In genomic region chr15:78501857-78502256, GRCh38 we compare ENCODE assay signal across 2 cellular contexts.
TF ChIP-seq lines count a peak whose summit lies in the region.

No MANE protein-coding gene starts in this region.

TF ChIP-seq in HepG2, 621 proteins besides CTCF, POLR2A, EP300 and RAD21:
- 0 out of 2 replicates have a peak, but pooled peaks have one; percentile 31 for TF ChIP-seq POLR2G (IDR thresholded peaks at IDR 0.05; ENCODE audit: low read depth, low read length)
- peak; percentile 20 for TF ChIP-seq RBM22 (optimal IDR thresholded peaks at IDR 0.05; ENCODE audit: low read length)
- TF ChIP-seq ZMAT3 (CRISPR knock-in tag; conservative IDR thresholded peaks at IDR 0.05): no peak
TF ChIP-seq in HepG2: peak in this region for 2.

TF ChIP-seq in K562, 482 proteins besides CTCF, POLR2A, EP300 and RAD21:
- TF ChIP-seq CBX2 (IDR thresholded peaks at IDR 0.05; ENCODE audit: insufficient read depth, low read length, poor library complexity, severe bottlenecking): no peak
- no peak for TF ChIP-seq KDM5B (IDR thresholded peaks at IDR 0.05; ENCODE audit: insufficient replicate concordance, low read depth, low read length)
- no peak for TF ChIP-seq THRA (IDR thresholded peaks at IDR 0.05)
- TF ChIP-seq ZNF316 (IDR thresholded peaks at IDR 0.05): peak; percentile 51; the same call in 1 of the 2 replicates
- no peak for TF ChIP-seq RAD51 (IDR thresholded peaks at IDR 0.05; ENCODE audit: borderline replicate concordance, low read depth)
- TF ChIP-seq UBTF (IDR thresholded peaks at IDR 0.05; ENCODE audit: borderline replicate concordance in 1 of 2, low read depth in 2 of 2, low read length in 2 of 2): no peak
- TF ChIP-seq PURB (CRISPR knock-in tag; IDR thresholded peaks at IDR 0.05; ENCODE audit: low read depth): no peak
- TF ChIP-seq TAL1 (IDR thresholded peaks at IDR 0.05): no peak
- TF ChIP-seq MECOM (CRISPR knock-in tag; IDR thresholded peaks at IDR 0.05): no peak
- no peak for TF ChIP-seq SMAD2 (IDR thresholded peaks at IDR 0.05; ENCODE audit: low read depth, low read length)
- TF ChIP-seq NR2C1 (IDR thresholded peaks at IDR 0.05): no peak
- TF ChIP-seq NR2C1 (tag; IDR thresholded peaks at IDR 0.05): no peak
- TF ChIP-seq HMG20A (CRISPR knock-in tag; conservative IDR thresholded peaks at IDR 0.05): no peak
- TF ChIP-seq NCOA4 (IDR thresholded peaks at IDR 0.05; ENCODE audit: partially characterized antibody): no peak
- TF ChIP-seq POLR2AphosphoS2 (IDR thresholded peaks at IDR 0.05; ENCODE audit: low read length): peak; percentile 10; the same call in 1 of the 2 replicates
- TF ChIP-seq ZNF77 (CRISPR knock-in tag; IDR thresholded peaks at IDR 0.05): no peak
- no peak for TF ChIP-seq IRF9 (tag; IDR thresholded peaks at IDR 0.05)
- no peak for TF ChIP-seq ZC3H8 (IDR thresholded peaks at IDR 0.05)
- TF ChIP-seq USF2 (CRISPR knock-in tag; IDR thresholded peaks at IDR 0.05): no peak
- TF ChIP-seq ZNF347 (CRISPR knock-in tag; IDR thresholded peaks at IDR 0.05; ENCODE audit: low read depth): no peak
- TF ChIP-seq ELF4 (CRISPR knock-in tag; IDR thresholded peaks at IDR 0.05): no peak
- TF ChIP-seq ZBTB17 (CRISPR knock-in tag; IDR thresholded peaks at IDR 0.05): no peak
- TF ChIP-seq NCOA6 (IDR thresholded peaks at IDR 0.05): no peak
- peak; percentile 59 for TF ChIP-seq ZNF766 (CRISPR knock-in tag; conservative IDR thresholded peaks at IDR 0.05)
- no peak for TF ChIP-seq ELF1 (tag; IDR thresholded peaks at IDR 0.05)
